24 cellular contexts compared by ENCODE assay signal in the genomic region with DNA sequence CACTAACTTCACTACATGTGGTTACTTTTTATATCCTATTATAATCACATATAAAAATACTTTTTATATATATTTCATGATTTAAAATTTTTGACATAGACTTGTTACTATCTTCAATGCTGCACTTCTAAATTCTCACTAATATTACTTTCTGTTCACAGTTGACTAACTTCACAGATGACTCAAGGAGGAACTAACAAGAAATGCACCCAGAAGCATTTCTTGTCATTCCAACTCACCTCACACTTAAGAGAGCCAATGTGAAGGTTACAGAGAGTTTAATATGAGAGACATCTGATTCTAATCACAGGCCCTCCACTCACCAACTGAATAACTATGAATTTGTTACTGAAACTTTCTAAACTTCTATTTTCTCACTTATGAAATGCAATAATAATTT.
"Had no signal": no experiment of that assay in that cellular context is flagged by ENCODE, and none has a peak within 500 bp of the region (broad histone marks: within the 10 kb centered on the region; RNA-seq: fewer than 3 reads in every experiment).

No MANE protein-coding gene starts in this region.

- H3K27me3 ChIP-seq: adrenal gland, ascending aorta, brain microvascular endothelial cell, spleen, tibial artery had no signal

- ATAC-seq: activated T-cell treated with anti-CD3 and anti-CD28 coated beads, Interleukin-2, amount 50 U/mL, for 4 hours; esophagus mucosa; left colon; lower lobe of right lung had no signal

- DNase-seq: activated CD4-positive, alpha-beta T cell treated with anti-CD3 and anti-CD28 coated beads for 4 hours; activated CD4-positive, alpha-beta T cell treated with anti-CD3 and anti-CD28 coated beads, Interleukin-2, amount 50 U/mL, for 48 hours; activated CD4-positive, CD25-positive, alpha-beta regulatory T cell; activated CD8-positive, alpha-beta memory T cell treated with anti-CD3 and anti-CD28 coated beads, Interleukin-2, amount 50 U/mL, for 48 hours; activated naive CD4-positive, alpha-beta T cell; activated T-cell treated with anti-CD3 and anti-CD28 coated beads, Interleukin-2, amount 50 U/mL, for 4 hours; adrenal gland; brain microvascular endothelial cell; central memory CD4-positive, alpha-beta T cell; dermis blood vessel endothelial cell; effector CD8-positive, alpha-beta T cell; hippocampal formation; left colon; lower lobe of right lung; mesendoderm; naive B cell; posterior cingulate gyrus; spleen; stimulated activated CD4-positive, alpha-beta T cell treated with anti-CD3 and anti-CD28 coated beads, Interleukin-4, amount 100 ng/mL, for 24 hours; substantia nigra; T1000; tibial artery had no signal

- H3K9me3 ChIP-seq: adrenal gland, ascending aorta, lower lobe of right lung, tibial artery had no signal

- H3K36me3 ChIP-seq: adrenal gland, ascending aorta, brain microvascular endothelial cell, lower lobe of right lung, spleen, tibial artery had no signal

- H3K27ac ChIP-seq: adrenal gland, ascending aorta, brain microvascular endothelial cell, lower lobe of right lung, spleen, tibial artery had no signal

- H3K4me1 ChIP-seq: adrenal gland, ascending aorta, lower lobe of right lung, spleen, tibial artery had no signal

- H3K4me3 ChIP-seq: adrenal gland, ascending aorta, lower lobe of right lung, spleen, tibial artery had no signal
